Comparison of ENCODE assay signal across 11 cellular contexts in genomic region chr9:14585730-14586473, GRCh38.
DNase-seq lines count a peak whose midpoint lies in the region; ATAC-seq, FAIRE-seq and TF ChIP-seq lines count a peak whose summit lies in the region.
"Had no signal": no experiment of that assay in that cellular context is flagged by ENCODE, and none has a peak within 500 bp of the region (broad histone marks: within the 10 kb centered on the region; RNA-seq: fewer than 3 reads in every experiment).

No MANE protein-coding gene starts in this region.

- peaks cover 25% of the 10 kb centered on the region for H3K27me3 Mint-ChIP-seq in activated CD8-positive, alpha-beta T cell treated with anti-CD3 and anti-CD28 coated beads, Interleukin-2, amount 10 ng/mL, durations not matched to agents 7 days and 5 days (ENCODE audit: low read depth)

- no peaks in the 10 kb centered on the region for H3K36me3 Mint-ChIP-seq in activated CD8-positive, alpha-beta T cell treated with anti-CD3 and anti-CD28 coated beads, Interleukin-2, amount 10 ng/mL, durations not matched to agents 7 days and 5 days (ENCODE audit: low read depth)

- POLR2A ChIA-PET in activated CD8-positive, alpha-beta T cell treated with anti-CD3 and anti-CD28 coated beads, Interleukin-2, amount 10 ng/mL, durations not matched to agents 7 days and 5 days (lab: Charles Lee) = no interaction called here

- H3K4me1 Mint-ChIP-seq in activated CD8-positive, alpha-beta T cell treated with anti-CD3 and anti-CD28 coated beads, Interleukin-2, amount 10 ng/mL, durations not matched to agents 7 days and 5 days (ENCODE audit: low read depth) = peaks cover 14% of the 10 kb centered on the region

- no peak for TF ChIP-seq POLR2A in H54 (IDR thresholded peaks at IDR 0.05; ENCODE audit: low read depth, low read length)

- DNase-seq in GM13976 (ENCODE audit: low spot score) (peak; percentile 51), NCI-H345 (lab: John Stamatoyannopoulos, UW) (no peak), H54 (ENCODE audit: insufficient read length, low spot score) (no peak), UCSD-AML1 (lab: John Stamatoyannopoulos, UW; ENCODE audit: unreplicated experiment) (no peak), 8988T (no peak)
- DNase-seq in activated CD8-positive, alpha-beta T cell treated with anti-CD3 and anti-CD28 coated beads, Interleukin-2, amount 10 ng/mL, durations not matched to agents 7 days and 5 days = peak; percentile 79
- DNase-seq: brain microvascular endothelial cell, trophoblast cell had no signal

- CTCF ChIA-PET in activated CD8-positive, alpha-beta T cell treated with anti-CD3 and anti-CD28 coated beads, Interleukin-2, amount 10 ng/mL, durations not matched to agents 7 days and 5 days (lab: Charles Lee) = interaction anchor here (1.1 kb wide), 1 partner anchor 18 kb away, joined by 3 read pairs; no protein-coding TSS in a partner anchor

- TF ChIP-seq CTCF in GM13976 (IDR thresholded peaks at IDR 0.05; ENCODE audit: borderline replicate concordance, control extremely low read depth, extremely low read depth, insufficient read depth, missing control alignments) = no peak

- no peak overlapping the region for H3K4me3 Mint-ChIP-seq in activated CD8-positive, alpha-beta T cell treated with anti-CD3 and anti-CD28 coated beads, Interleukin-2, amount 10 ng/mL, durations not matched to agents 7 days and 5 days

- no peak overlapping the region for H3K27ac Mint-ChIP-seq in activated CD8-positive, alpha-beta T cell treated with anti-CD3 and anti-CD28 coated beads, Interleukin-2, amount 10 ng/mL, durations not matched to agents 7 days and 5 days

- ATAC-seq in GM19351 (IDR thresholded peaks at IDR 0.05; ENCODE audit: unreplicated experiment) (peak; percentile 99), HG03039 (IDR thresholded peaks at IDR 0.05; ENCODE audit: unreplicated experiment) (peak; percentile 100)
- peak; percentile 96 for ATAC-seq in activated CD8-positive, alpha-beta T cell treated with anti-CD3 and anti-CD28 coated beads, Interleukin-2, amount 10 ng/mL, durations not matched to agents 7 days and 5 days
- ATAC-seq: SK-N-SH treated with all-trans-retinoic acid at 6 μM for 48 hours had no signal

- FAIRE-seq in H54 (lab: Jason Lieb, UNC) = no peak

- in situ Hi-C loops in GM13976 (cut with MboI; ENCODE audit: low sequenced_read_pairs, unreplicated experiment) = no loop called here

- H3K9me3 Mint-ChIP-seq in activated CD8-positive, alpha-beta T cell treated with anti-CD3 and anti-CD28 coated beads, Interleukin-2, amount 10 ng/mL, durations not matched to agents 7 days and 5 days (ENCODE audit: insufficient read depth) = peaks cover 3% of the 10 kb centered on the region

Comparison
In these comparisons a context has a peak if more than half of its experiments do, and no peak if none do; other contexts are left out.
1. DNase-seq: peak in GM13976 (single experiment) and activated CD8-positive, alpha-beta T cell treated with anti-CD3 and anti-CD28 coated beads, Interleukin-2, amount 10 ng/mL, durations not matched to agents 7 days and 5 days (single experiment); none in NCI-H345 (single experiment), H54 (single experiment), UCSD-AML1 (single experiment) and 8988T (single experiment).
2. Peak in every context shown above with its lines, with median percentiles within 50 percentile points of each other: ATAC-seq.